Comparison of ENCODE assay signal across 14 cellular contexts in the genomic region with DNA sequence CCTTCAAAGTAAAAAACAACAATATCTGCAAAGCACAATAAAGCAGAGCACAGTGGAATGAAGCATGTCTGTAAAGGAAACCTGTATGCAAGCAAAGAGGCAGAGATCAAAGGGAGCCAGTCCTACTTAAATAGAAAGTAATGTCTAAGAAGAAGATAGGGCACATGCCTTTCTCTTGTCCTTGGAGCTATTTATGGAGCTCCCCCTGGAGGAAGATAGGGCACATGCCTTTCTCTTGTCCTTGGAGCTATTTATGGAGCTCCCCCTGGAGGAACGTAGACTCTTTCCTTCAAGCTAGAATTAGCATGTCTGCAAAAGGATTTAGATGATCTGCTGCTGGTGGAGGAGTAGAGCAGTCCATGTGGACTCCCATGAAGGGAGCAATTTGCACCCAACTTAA.
A peak's percentile ranks its signal among the peaks of the same experiment; 100 is the strongest.
DNase-seq lines count a peak whose midpoint lies in the region; ATAC-seq and TF ChIP-seq lines count a peak whose summit lies in the region.
"Had no signal": no experiment of that assay in that cellular context is flagged by ENCODE, and none has a peak within 500 bp of the region (broad histone marks: within the 10 kb centered on the region; RNA-seq: fewer than 3 reads in every experiment).

No MANE protein-coding gene starts in this region.

- no peaks in the 10 kb centered on the region for H3K9me3 ChIP-seq in parathyroid adenoma (ENCODE audit: control insufficient read depth, low read length)
- H3K9me3 ChIP-seq: vagina had no signal

- H3K4me1 ChIP-seq in parathyroid adenoma, result no peaks in the 10 kb centered on the region
- H3K4me1 ChIP-seq: vagina had no signal

- H3K27ac ChIP-seq in parathyroid adenoma, result no peak overlapping the region
- H3K27ac ChIP-seq: A549, vagina had no signal

- H2AFZ ChIP-seq in parathyroid adenoma, result no peak overlapping the region

- no peak overlapping the region for H3K9ac ChIP-seq in parathyroid adenoma

- DNase-seq in NCI-H82 (lab: John Stamatoyannopoulos, UW), result peak; percentile 3
- DNase-seq in NCI-H82 treated with DMSO at 0.1 percent for 48 hours (lab: John Stamatoyannopoulos, UW; ENCODE audit: unreplicated experiment), result no peak
- peak in 1 of 2 donors; percentile 80 for DNase-seq in cardiac fibroblast (ENCODE audit: low read depth in 2 of 2)
- no peak for DNase-seq in ureter (ENCODE audit: low spot score)
- no peak for DNase-seq in posterior cingulate gyrus
- DNase-seq: activated B cell treated with CpG ODN at 0.5 μM for 24 hours, activated gamma-delta T cell, dermis blood vessel endothelial cell, NCI-H2081 treated with DMSO at 0.1 percent for 48 hours had no signal

- intact Hi-C loops in posterior cingulate gyrus (cut with DNase I), result no loop called here

- H3K27me3 ChIP-seq in parathyroid adenoma (ENCODE audit: control insufficient read depth, insufficient read depth, low read length), result no peaks in the 10 kb centered on the region
- H3K27me3 ChIP-seq: vagina had no signal

- H3K4me3 ChIP-seq in cardiac fibroblast (replicated peaks in 1 of 2; ENCODE audit: low read depth in 2 of 2, low read length in 2 of 2) (no peak overlapping the region), parathyroid adenoma (ENCODE audit: low read depth, low read length) (no peak overlapping the region)
- H3K4me3 ChIP-seq: A549, vagina had no signal

- no peaks in the 10 kb centered on the region for H3K36me3 ChIP-seq in parathyroid adenoma (ENCODE audit: control insufficient read depth, insufficient read depth, low read length)
- H3K36me3 ChIP-seq: vagina had no signal

- no peak overlapping the region for H3K4me2 ChIP-seq in parathyroid adenoma (ENCODE audit: low read length)
- H3K4me2 ChIP-seq: A549 had no signal

- ATAC-seq in HG03175 (IDR thresholded peaks at IDR 0.05; ENCODE audit: unreplicated experiment) (peak; percentile 87), GM19324 (IDR thresholded peaks at IDR 0.05; ENCODE audit: low FRiP score, unreplicated experiment) (no peak)
- ATAC-seq: A549 had no signal

- H3K79me2 ChIP-seq in parathyroid adenoma, result no peaks in the 10 kb centered on the region

- peak; percentile 80 for TF ChIP-seq CTCF in cardiac fibroblast (IDR thresholded peaks at IDR 0.05; ENCODE audit: low read depth, low read length)
- TF ChIP-seq CTCF in parathyroid adenoma (IDR thresholded peaks at IDR 0.05), result peak; percentile 76
